In genomic region chr12:23813206-23813605, GRCh38 we compare ENCODE assay signal across 2 cellular contexts.
A peak's percentile ranks its signal among the peaks of the same experiment; 100 is the strongest.
TF ChIP-seq lines count a peak whose summit lies in the region.

No MANE protein-coding gene starts in this region.

TF ChIP-seq in HepG2, 621 proteins besides CTCF, POLR2A, EP300 and RAD21:
- TF ChIP-seq ZNF260 (CRISPR knock-in tag; IDR thresholded peaks at IDR 0.05; ENCODE audit: borderline replicate concordance, low read depth) (no peak), ZNF768 (CRISPR knock-in tag; IDR thresholded peaks at IDR 0.05) (no peak), RBM22 (optimal IDR thresholded peaks at IDR 0.05; ENCODE audit: low read length) (peak; percentile 56)

TF ChIP-seq in K562, 482 proteins besides CTCF, POLR2A, EP300 and RAD21 (continued from another document):
- TF ChIP-seq ZNF217 (CRISPR knock-in tag; IDR thresholded peaks at IDR 0.05) (no peak), KLF16 (IDR thresholded peaks at IDR 0.05) (peak; percentile 42; the same call in 1 of the 2 replicates), TCF3 (CRISPR knock-in tag; IDR thresholded peaks at IDR 0.05) (peak; percentile 36; the same call in 1 of the 2 replicates), IRF2 (CRISPR knock-in tag; IDR thresholded peaks at IDR 0.05) (no peak), TCFL5 (CRISPR knock-in tag; conservative IDR thresholded peaks at IDR 0.05) (no peak), ZNF586 (CRISPR knock-in tag; conservative IDR thresholded peaks at IDR 0.05) (no peak), E2F6 (IDR thresholded peaks at IDR 0.05; ENCODE audit: borderline replicate concordance in 1 of 2, extremely low read depth in 1 of 2, insufficient read depth in 1 of 2, insufficient read length in 1 of 2, low read depth in 1 of 2, low read length in 1 of 2, poor library complexity in 1 of 2, severe bottlenecking in 1 of 2) (no peak), CBFA2T2 (conservative IDR thresholded peaks at IDR 0.05) (peak; percentile 53), KDM5B (IDR thresholded peaks at IDR 0.05; ENCODE audit: insufficient replicate concordance, low read depth, low read length) (no peak), ESRRB (CRISPR knock-in tag; IDR thresholded peaks at IDR 0.05; ENCODE audit: borderline replicate concordance) (no peak), PHB (CRISPR knock-in tag; IDR thresholded peaks at IDR 0.05) (no peak), POLR2B (IDR thresholded peaks at IDR 0.05; ENCODE audit: low read depth, partially characterized antibody) (no peak), CBX2 (IDR thresholded peaks at IDR 0.05; ENCODE audit: insufficient read depth, low read length, poor library complexity, severe bottlenecking) (no peak), ZNF79 (CRISPR knock-in tag; IDR thresholded peaks at IDR 0.05; ENCODE audit: low read depth) (no peak), ZNF318 (IDR thresholded peaks at IDR 0.05; ENCODE audit: borderline replicate concordance in 1 of 2, low read depth in 1 of 2) (no peak), HMBOX1 (IDR thresholded peaks at IDR 0.05) (peak; percentile 69; the same call in 1 of the 2 replicates), NCOA4 (IDR thresholded peaks at IDR 0.05; ENCODE audit: partially characterized antibody) (no peak), ZNF133 (CRISPR knock-in tag; IDR thresholded peaks at IDR 0.05) (no peak), SMARCE1 (IDR thresholded peaks at IDR 0.05) (peak; percentile 54; the same call in 1 of the 2 replicates), ZEB2 (IDR thresholded peaks at IDR 0.05) (peak; percentile 75), IFI16 (CRISPR knock-in tag; IDR thresholded peaks at IDR 0.05) (no peak), FIP1L1 (IDR thresholded peaks at IDR 0.05; ENCODE audit: low read depth, low read length, poor library complexity, severe bottlenecking) (no peak), ARID1B (IDR thresholded peaks at IDR 0.05) (peak; percentile 43), TEAD4 (IDR thresholded peaks at IDR 0.05; ENCODE audit: low read length) (peak; percentile 71), TEAD4 (CRISPR knock-in tag; IDR thresholded peaks at IDR 0.05; ENCODE audit: borderline replicate concordance) (no peak), POLR2AphosphoS5 (IDR thresholded peaks at IDR 0.05; ENCODE audit: control insufficient read depth, insufficient read depth, low read depth, low read length) (0 out of 2 replicates have a peak, but pooled peaks have one; percentile 26), SLC30A9 (CRISPR knock-in tag; IDR thresholded peaks at IDR 0.05) (no peak), CBFA2T3 (IDR thresholded peaks at IDR 0.05) (peak; percentile 74), ZBED1 (IDR thresholded peaks at IDR 0.05) (no peak), XRCC5 (IDR thresholded peaks at IDR 0.05; ENCODE audit: low read depth, low read length) (no peak), DPF2 (IDR thresholded peaks at IDR 0.05) (peak; percentile 56; the same call in 1 of the 2 replicates), EGR1 (conservative IDR thresholded peaks at IDR 0.05) (peak; percentile 63), L3MBTL2 (IDR thresholded peaks at IDR 0.05) (no peak), RBM14 (IDR thresholded peaks at IDR 0.05; ENCODE audit: borderline replicate concordance, insufficient read depth, low read depth, low read length) (no peak), FOXA1 (IDR thresholded peaks at IDR 0.05; ENCODE audit: borderline replicate concordance) (no peak), TAL1 (IDR thresholded peaks at IDR 0.05) (peak; percentile 19; the same call in 1 of the 2 replicates), FOSL1 (tag; conservative IDR thresholded peaks at IDR 0.05) (no peak), ERF (CRISPR knock-in tag; IDR thresholded peaks at IDR 0.05) (no peak), TSHZ1 (CRISPR knock-in tag; IDR thresholded peaks at IDR 0.05) (no peak), ZNF699 (CRISPR knock-in tag; IDR thresholded peaks at IDR 0.05; ENCODE audit: insufficient replicate concordance) (no peak), ZNF354B (CRISPR knock-in tag; IDR thresholded peaks at IDR 0.05) (no peak), CTBP1 (IDR thresholded peaks at IDR 0.05; ENCODE audit: borderline replicate concordance) (peak; percentile 45; the same call in 1 of the 2 replicates), RCOR1 (IDR thresholded peaks at IDR 0.05; ENCODE audit: borderline replicate concordance in 1 of 2, low read depth in 2 of 2, low read length in 2 of 2) (peak in 1 of 2 experiments; percentile 52; a peak in 1 of 4 replicates), NR2C2 (CRISPR knock-in tag; IDR thresholded peaks at IDR 0.05) (no peak), NR2C2 (tag; IDR thresholded peaks at IDR 0.05) (no peak), TFE3 (CRISPR knock-in tag; IDR thresholded peaks at IDR 0.05) (no peak), SMARCC2 (IDR thresholded peaks at IDR 0.05; ENCODE audit: low read depth) (no peak)
TF ChIP-seq in K562: peak in this region for 15.
